Comparison of ENCODE assay signal across 8 cellular contexts in genomic region chr3:15796331-15796730, GRCh38. TPM values are rescaled to one million over a fixed set of nuclear protein-coding genes. Genes with fewer than 3 reads are reported as not detected.
A peak's percentile ranks its signal among the peaks of the same experiment; 100 is the strongest.
DNase-seq lines count a peak whose midpoint lies in the region; ATAC-seq, FAIRE-seq and TF ChIP-seq lines count a peak whose summit lies in the region.

No MANE protein-coding gene starts in this region.

- H3K9me3 ChIP-seq in OCI-LY1 (ENCODE audit: low read length) = no peaks in the 10 kb centered on the region
- H3K9me3 ChIP-seq in effector memory CD4-positive, alpha-beta T cell (ENCODE audit: control insufficient read depth, low read length) = no peaks in the 10 kb centered on the region
- H3K9me3 ChIP-seq in pancreas = no peaks in the 10 kb centered on the region
- H3K9me3 ChIP-seq in naive thymus-derived CD4-positive, alpha-beta T cell (ENCODE audit: control insufficient read depth in 2 of 3, low read length in 3 of 3) = no peaks in the 10 kb centered on the region

- CTCF ChIA-PET in naive thymus-derived CD4-positive, alpha-beta T cell (lab: Charles Lee) = interaction anchor here (0.6 kb wide), 2 partner anchors 34 to 488 kb away, joined by 3 to 4 read pairs; no protein-coding TSS in a partner anchor

- H3K27me3 Mint-ChIP-seq in naive thymus-derived CD4-positive, alpha-beta T cell = no peaks in the 10 kb centered on the region

- H3K36me3 ChIP-seq in OCI-LY1 (ENCODE audit: insufficient read depth, low read length) (peaks cover 30% of the 10 kb centered on the region), pancreas (no peaks in the 10 kb centered on the region)
- no peaks in the 10 kb centered on the region for H3K36me3 ChIP-seq in effector memory CD4-positive, alpha-beta T cell (ENCODE audit: control insufficient read depth, insufficient read depth, low read length)
- H3K36me3 ChIP-seq in naive thymus-derived CD4-positive, alpha-beta T cell (ENCODE audit: control insufficient read depth in 2 of 3, insufficient read depth in 3 of 3, low read length in 3 of 3) = no peaks in the 10 kb centered on the region

- H3K79me2 ChIP-seq in OCI-LY1 (ENCODE audit: insufficient read depth, low read length) = peaks cover 52% of the 10 kb centered on the region

- H3K27me3 ChIP-seq in OCI-LY1 (ENCODE audit: insufficient read depth, low read length) (no peaks in the 10 kb centered on the region), pancreas (no peaks in the 10 kb centered on the region)
- H3K27me3 ChIP-seq in effector memory CD4-positive, alpha-beta T cell (replicated peaks; ENCODE audit: control insufficient read depth, insufficient read depth, low read length, poor library complexity, severe bottlenecking) = no peaks in the 10 kb centered on the region
- no peaks in the 10 kb centered on the region for H3K27me3 ChIP-seq in naive thymus-derived CD4-positive, alpha-beta T cell (ENCODE audit: control insufficient read depth in 2 of 2, insufficient read depth in 2 of 2, low read length in 2 of 2)

- H3K4me1 ChIP-seq in OCI-LY1 (ENCODE audit: insufficient read depth, low read length, severe bottlenecking) = peaks cover 58% of the 10 kb centered on the region
- peaks cover 45% of the 10 kb centered on the region for H3K4me1 ChIP-seq in effector memory CD4-positive, alpha-beta T cell (ENCODE audit: control insufficient read depth, insufficient read depth, low read length, poor library complexity, severe bottlenecking)
- peaks cover 24 to 38% (median 35%) of the 10 kb centered on the region in 3 donors for H3K4me1 ChIP-seq in pancreas
- peaks cover 24 to 32% of the 10 kb centered on the region in 2 donors for H3K4me1 ChIP-seq in naive thymus-derived CD4-positive, alpha-beta T cell (ENCODE audit: control insufficient read depth in 2 of 2, insufficient read depth in 2 of 2, low read length in 2 of 2)

- no peak for TF ChIP-seq CTCF in D721Med (IDR thresholded peaks at IDR 0.05; ENCODE audit: insufficient read depth, missing control alignments)
- TF ChIP-seq CTCF in OCI-LY1 (IDR thresholded peaks at IDR 0.05; ENCODE audit: low read length) = no peak
- no peak for TF ChIP-seq CTCF in pancreas (IDR thresholded peaks at IDR 0.05)

- H3K4me2 ChIP-seq in OCI-LY1 (ENCODE audit: low read length) = peak overlapping the region; percentile 71

- H3K4me3 ChIP-seq in OCI-LY1 (ENCODE audit: low read depth, low read length, poor library complexity, severe bottlenecking) (peak overlapping the region; percentile 50), pancreas (peak overlapping the region in 1 of 4 donors; percentile 5)
- peak overlapping the region; percentile 44 for H3K4me3 ChIP-seq in effector memory CD4-positive, alpha-beta T cell (ENCODE audit: insufficient read depth, low read depth, low read length, poor library complexity, severe bottlenecking)
- no peak overlapping the region for H3K4me3 ChIP-seq in naive thymus-derived CD4-positive, alpha-beta T cell (ENCODE audit: low read length)

- no peaks in the 10 kb centered on the region for H3F3A ChIP-seq in OCI-LY1 (ENCODE audit: insufficient read depth, low read length)

- POLR2A ChIA-PET in naive thymus-derived CD4-positive, alpha-beta T cell (lab: Charles Lee) = no interaction called here

- WGBS in pancreas, 2 donors = 3 to 7% methylated on average over 2 of the region's 2 CpGs

- peaks cover 40 to 80% (median 69%) of the 10 kb centered on the region in 7 donors for H3K4me1 Mint-ChIP-seq in naive thymus-derived CD4-positive, alpha-beta T cell

- H3K9me3 Mint-ChIP-seq in naive thymus-derived CD4-positive, alpha-beta T cell = peaks cover 0 to 6% (median 0%) of the 10 kb centered on the region in 11 donors

- intact Hi-C loops in pancreas (cut with DNase I) = no loop called here
- intact Hi-C loops in naive thymus-derived CD4-positive, alpha-beta T cell (cut with micrococcal nuclease) = loop anchor here in 1 of 2 donors (2.0 to 5.0 kb wide), 4 partner anchors 62 to 369 kb away; partner anchors contain the start of genes EAF1 and METTL6

- H4K20me1 ChIP-seq in OCI-LY1 (ENCODE audit: insufficient read depth, low read length) = no peaks in the 10 kb centered on the region

- no peak overlapping the region for H2AFZ ChIP-seq in OCI-LY1 (ENCODE audit: low read length)

- H3K36me3 Mint-ChIP-seq in naive thymus-derived CD4-positive, alpha-beta T cell = peaks cover 0 to 24% (median 11%) of the 10 kb centered on the region in 5 donors

- DNase-seq in D721Med (ENCODE audit: insufficient read length, low spot score) (no peak), pancreas (no peak), activated gamma-delta T cell treated with Interleukin-2 at 50 U/mL for 16 hours (no peak)
- DNase-seq in effector memory CD4-positive, alpha-beta T cell = no peak
- DNase-seq in naive thymus-derived CD4-positive, alpha-beta T cell = no peak

- peak overlapping the region; percentile 50 for H3K9ac ChIP-seq in OCI-LY1 (ENCODE audit: low read length)

- no peaks in the 10 kb centered on the region for H3K9me2 ChIP-seq in OCI-LY1 (ENCODE audit: low read depth, low read length)

- H3K27ac ChIP-seq in OCI-LY1 (ENCODE audit: low read depth, low read length, poor library complexity, severe bottlenecking) = peak overlapping the region; percentile 82
- peak overlapping the region; percentile 79 for H3K27ac ChIP-seq in effector memory CD4-positive, alpha-beta T cell (ENCODE audit: insufficient read depth, low read length, poor library complexity, severe bottlenecking)
- H3K27ac ChIP-seq in pancreas = peak overlapping the region in 2 of 4 donors; percentile 71 to 75
- H3K27ac ChIP-seq in naive thymus-derived CD4-positive, alpha-beta T cell (ENCODE audit: low read depth, low read length) = no peak overlapping the region

- FAIRE-seq in D721Med (lab: Jason Lieb, UNC) (peak; percentile 29), pancreas (lab: Jason Lieb, UNC) (peak; percentile 23)

- H3K4me3 Mint-ChIP-seq in naive thymus-derived CD4-positive, alpha-beta T cell = peak overlapping the region in 4 of 10 donors; percentile 23 to 96 (median 58)

- H3K27ac Mint-ChIP-seq in naive thymus-derived CD4-positive, alpha-beta T cell = peak overlapping the region in 3 of 9 donors; percentile 48 to 97 (median 49)

- ATAC-seq in pancreas = peak in 1 of 4 donors; percentile 8
- ATAC-seq in GM21528 (IDR thresholded peaks at IDR 0.05; ENCODE audit: low FRiP score, unreplicated experiment) = no peak
- ATAC-seq in naive thymus-derived CD4-positive, alpha-beta T cell = no peak
- no peak for ATAC-seq in HG03469 (IDR thresholded peaks at IDR 0.05; ENCODE audit: unreplicated experiment)

RNA-seq across cellular contexts. Expression of gene ANKRD28, which starts 1.4 kb away (rescaled TPM):
- total RNA-seq in pancreas = 10 to 100 TPM; 25.7 to 40.5 (median 32.3) TPM
- polyA plus RNA-seq in pancreas = 10 to 100 TPM in 1 of 2 donors, 1 to 10 TPM in 1; 9.5 to 10.7 TPM
- total RNA-seq in naive thymus-derived CD4-positive, alpha-beta T cell = 10 to 100 TPM; 27.4 to 70.4 (median 43.2) TPM
- polyA plus RNA-seq in naive thymus-derived CD4-positive, alpha-beta T cell = 10 to 100 TPM in 1 of 2 donors, 1 to 10 TPM in 1; 8.7 to 10.7 TPM
